Comparison of ENCODE assay signal across 16 cellular contexts in genomic region chr1:90936731-90937130, GRCh38.
DNase-seq lines count a peak whose midpoint lies in the region; ATAC-seq, FAIRE-seq and TF ChIP-seq lines count a peak whose summit lies in the region.
"Had no signal": no experiment of that assay in that cellular context is flagged by ENCODE, and none has a peak within 500 bp of the region (broad histone marks: within the 10 kb centered on the region; RNA-seq: fewer than 3 reads in every experiment).

No MANE protein-coding gene starts in this region.

- no peak overlapping the region for H3K4me3 ChIP-seq in colonic mucosa
- H3K4me3 ChIP-seq: A549 had no signal

- ATAC-seq in stimulated activated effector memory CD8-positive, alpha-beta T cell treated with anti-CD3 and anti-CD28 coated beads, Interleukin-12 subunit alpha, Interleukin-12 subunit beta, amount 100 ng/mL, for 72 hours: no peak
- no peak for ATAC-seq in GM21367 (IDR thresholded peaks at IDR 0.05; ENCODE audit: unreplicated experiment)
- ATAC-seq: A549; CD8-positive, alpha-beta T cell had no signal

- TF ChIP-seq CTCF in colonic mucosa (IDR thresholded peaks at IDR 0.05): no peak

- H3K9me3 ChIP-seq in colonic mucosa: no peaks in the 10 kb centered on the region
- H3K9me3 ChIP-seq: A549 had no signal

- no peaks in the 10 kb centered on the region for H3K9me3 Mint-ChIP-seq in stimulated activated effector memory CD8-positive, alpha-beta T cell treated with anti-CD3 and anti-CD28 coated beads, Interleukin-12 subunit alpha, Interleukin-12 subunit beta, amount 100 ng/mL, for 72 hours
- H3K9me3 Mint-ChIP-seq: CD8-positive, alpha-beta T cell; HFFc6 had no signal

- no peak overlapping the region for H3K27ac ChIP-seq in colonic mucosa
- H3K27ac ChIP-seq: A549 had no signal

- no peaks in the 10 kb centered on the region for H3K36me3 ChIP-seq in colonic mucosa

- peak; percentile 44 for FAIRE-seq in GM19239 (lab: Jason Lieb, UNC)
- FAIRE-seq: A549, HTR-8/SVneo had no signal

- no peaks in the 10 kb centered on the region for H3K4me1 ChIP-seq in colonic mucosa

- peaks cover 52% of the 10 kb centered on the region for H3K4me1 Mint-ChIP-seq in stimulated activated effector memory CD8-positive, alpha-beta T cell treated with anti-CD3 and anti-CD28 coated beads, Interleukin-12 subunit alpha, Interleukin-12 subunit beta, amount 100 ng/mL, for 72 hours

- peaks cover 75% of the 10 kb centered on the region for H3K36me3 Mint-ChIP-seq in stimulated activated effector memory CD8-positive, alpha-beta T cell treated with anti-CD3 and anti-CD28 coated beads, Interleukin-12 subunit alpha, Interleukin-12 subunit beta, amount 100 ng/mL, for 72 hours

- no peak overlapping the region for H3K9ac ChIP-seq in colonic mucosa (ENCODE audit: low read depth in 2 of 2, low read length in 2 of 2)

- intact Hi-C loops in colonic mucosa (cut with DNase I): no loop called here

- H3K27me3 ChIP-seq in colonic mucosa: no peaks in the 10 kb centered on the region

- no peak overlapping the region for H3K4me3 Mint-ChIP-seq in stimulated activated effector memory CD8-positive, alpha-beta T cell treated with anti-CD3 and anti-CD28 coated beads, Interleukin-12 subunit alpha, Interleukin-12 subunit beta, amount 100 ng/mL, for 72 hours
- H3K4me3 Mint-ChIP-seq: CD14-positive monocyte, HFFc6 had no signal

- DNase-seq in GM19239 (ENCODE audit: insufficient read length, low spot score): no peak
- peak; percentile 45 for DNase-seq in LHCN-M2 (ENCODE audit: low read depth)
- DNase-seq in fibroblast of peridontal ligament (ENCODE audit: extremely low read depth): peak; percentile 18
- no peak for DNase-seq in stimulated activated effector memory CD8-positive, alpha-beta T cell treated with anti-CD3 and anti-CD28 coated beads, Interleukin-12 subunit alpha, Interleukin-12 subunit beta, amount 100 ng/mL, for 72 hours (ENCODE audit: low spot score in 2 of 2)
- DNase-seq in glomerular visceral epithelial cell (ENCODE audit: extremely low spot score): no peak
- no peak for DNase-seq in colonic mucosa
- DNase-seq: CD8-positive, alpha-beta T cell; COR-L47; DMS53; GF-D8; HCEC 1CT; HFFc6 had no signal

- peak overlapping the region; percentile 50 for H3K27ac Mint-ChIP-seq in stimulated activated effector memory CD8-positive, alpha-beta T cell treated with anti-CD3 and anti-CD28 coated beads, Interleukin-12 subunit alpha, Interleukin-12 subunit beta, amount 100 ng/mL, for 72 hours
- H3K27ac Mint-ChIP-seq: HFFc6 had no signal

Comparison
In these comparisons a context has a peak if more than half of its experiments do, and no peak if none do; other contexts are left out.
1. DNase-seq: peak in LHCN-M2 (single experiment) and fibroblast of peridontal ligament (single experiment); none in GM19239 (single experiment), stimulated activated effector memory CD8-positive, alpha-beta T cell treated with anti-CD3 and anti-CD28 coated beads, Interleukin-12 subunit alpha, Interleukin-12 subunit beta, amount 100 ng/mL, for 72 hours (0 of 2), glomerular visceral epithelial cell (single experiment) and colonic mucosa (single experiment).